ENCODE assay signal across 9 cellular contexts in genomic region chr2:187708272-187708671, GRCh38.
"Had no signal": no experiment of that assay in that cellular context is flagged by ENCODE, and none has a peak within 500 bp of the region (broad histone marks: within the 10 kb centered on the region; RNA-seq: fewer than 3 reads in every experiment).

No MANE protein-coding gene starts in this region.

- H3K4me2 ChIP-seq: GM23338 had no signal

- H3K9me3 ChIP-seq: HAP-1 had no signal

- H3K4me3 ChIP-seq: GM23248, GM23338, HAP-1 had no signal

- DNase-seq: GM23248, GOT3, H7, H9, HCEC 1CT, HFFc6 had no signal

- H3K27ac ChIP-seq: GM23248 had no signal

- H3K36me3 ChIP-seq: HAP-1 had no signal

- ATAC-seq: GM23338, HCT116 had no signal

- H3K9ac ChIP-seq: GM23248 had no signal

- H2AFZ ChIP-seq: GM23248, GM23338 had no signal
